Comparison of ENCODE assay signal across 9 cellular contexts in the genomic region with DNA sequence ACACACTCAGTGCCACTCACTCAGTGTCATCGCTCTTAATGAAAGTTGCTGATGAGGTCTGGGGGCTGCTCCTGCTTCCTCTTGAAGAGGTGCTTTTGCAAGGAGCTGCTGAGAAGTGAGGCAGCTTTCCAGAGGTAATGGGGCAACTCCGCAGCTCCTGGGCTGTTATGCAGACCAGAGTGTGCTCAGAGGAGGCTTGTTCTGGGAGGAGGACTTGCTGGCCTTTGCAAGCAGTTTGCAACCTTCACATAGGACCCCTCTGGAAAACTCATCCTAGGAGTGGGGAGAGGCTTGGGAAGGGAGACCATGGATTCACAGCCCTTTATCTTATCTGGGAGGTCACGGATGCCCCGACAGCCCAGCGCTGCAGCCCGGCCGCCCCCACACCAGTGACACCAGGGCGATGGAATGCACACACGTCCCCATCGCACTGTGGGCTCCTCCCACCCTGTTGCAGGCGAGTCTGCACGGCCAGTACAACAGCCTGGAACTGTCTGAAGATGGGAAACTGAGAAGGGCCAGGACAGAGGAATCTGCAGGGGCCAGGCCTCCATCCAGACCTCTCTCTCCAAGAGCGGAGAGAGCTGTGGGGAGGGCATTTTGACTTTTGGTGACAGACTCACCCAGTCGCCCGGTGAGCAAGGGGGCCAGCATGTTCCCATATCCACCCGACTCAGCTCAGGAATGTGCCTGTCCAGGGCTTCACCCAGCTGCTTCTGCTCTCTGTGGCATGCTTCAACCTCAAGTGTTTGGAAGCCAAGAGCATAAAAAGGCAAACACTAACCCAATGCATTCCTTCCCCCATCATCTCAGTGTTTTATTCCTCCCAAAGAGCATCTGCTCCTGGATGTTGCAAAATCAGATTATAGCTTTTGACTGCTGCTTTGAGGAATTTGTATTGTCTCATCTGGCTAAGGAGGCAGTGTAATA.
DNase-seq lines count a peak whose midpoint lies in the region; ATAC-seq and TF ChIP-seq lines count a peak whose summit lies in the region.
"Had no signal": no experiment of that assay in that cellular context is flagged by ENCODE, and none has a peak within 500 bp of the region (broad histone marks: within the 10 kb centered on the region; RNA-seq: fewer than 3 reads in every experiment).

No MANE protein-coding gene starts in this region.

- DNase-seq in GM04503 (ENCODE audit: low read depth) = peak; percentile 98
- DNase-seq in amniotic epithelial cell (ENCODE audit: low read depth) = peak; percentile 95
- DNase-seq in right atrium auricular region (ENCODE audit: low spot score) = peak; percentile 70
- peak; percentile 78 for DNase-seq in sigmoid colon
- no peak for DNase-seq in NCI-H82 treated with DMSO at 0.1 percent for 48 hours (lab: John Stamatoyannopoulos, UW; ENCODE audit: unreplicated experiment)
- DNase-seq in NCI-H446 (lab: John Stamatoyannopoulos, UW) = no peak
- DNase-seq: activated CD8-positive, alpha-beta T cell treated with anti-CD3 and anti-CD28 coated beads, Interleukin-2, amount 10 ng/mL, durations not matched to agents 7 days and 5 days had no signal

- intact Hi-C loops in sigmoid colon (cut with DNase I) = no loop called here

- H3K27me3 ChIP-seq in right atrium auricular region (no peaks in the 10 kb centered on the region), sigmoid colon (no peaks in the 10 kb centered on the region)

- H3K4me3 ChIP-seq in right atrium auricular region (no peak overlapping the region), sigmoid colon (peak overlapping the region in 1 of 4 donors; percentile 1)

- no peak for ATAC-seq in HG02759 (IDR thresholded peaks at IDR 0.05; ENCODE audit: unreplicated experiment)
- ATAC-seq in GM21786 (IDR thresholded peaks at IDR 0.05; ENCODE audit: unreplicated experiment) = no peak
- ATAC-seq: activated CD8-positive, alpha-beta T cell treated with anti-CD3 and anti-CD28 coated beads, Interleukin-2, amount 10 ng/mL, durations not matched to agents 7 days and 5 days had no signal

- 46 to 50% methylated on average over 16 of the region's 16 CpGs for WGBS in sigmoid colon, 2 donors

- H3K36me3 ChIP-seq in right atrium auricular region (no peaks in the 10 kb centered on the region), sigmoid colon (no peaks in the 10 kb centered on the region)

- H3K9me3 ChIP-seq in right atrium auricular region = peaks cover 0 to 20% of the 10 kb centered on the region in 2 donors
- no peaks in the 10 kb centered on the region for H3K9me3 ChIP-seq in sigmoid colon

- TF ChIP-seq CTCF in right atrium auricular region (IDR thresholded peaks at IDR 0.05) = no peak
- no peak for TF ChIP-seq CTCF in sigmoid colon (IDR thresholded peaks at IDR 0.05)

- TF ChIP-seq POLR2A in sigmoid colon (IDR thresholded peaks at IDR 0.05) = no peak

- TF ChIP-seq EP300 in sigmoid colon (IDR thresholded peaks at IDR 0.05) = no peak

- H3K4me1 ChIP-seq in right atrium auricular region (peaks cover 0 to 15% of the 10 kb centered on the region in 2 donors), sigmoid colon (peaks cover 0 to 45% (median 35%) of the 10 kb centered on the region in 4 donors)

- no peak overlapping the region for H3K27ac ChIP-seq in right atrium auricular region
- peak overlapping the region; percentile 19 to 78 (median 62) for H3K27ac ChIP-seq in sigmoid colon

Comparison
In these comparisons a context has a peak if more than half of its experiments do, and no peak if none do; other contexts are left out.
1. DNase-seq: peak in GM04503 (single experiment), amniotic epithelial cell (single experiment), right atrium auricular region (single experiment) and sigmoid colon (single experiment); none in NCI-H82 treated with DMSO at 0.1 percent for 48 hours (single experiment) and NCI-H446 (0 of 2).
2. H3K27ac ChIP-seq: peak in sigmoid colon (4 of 4); none in right atrium auricular region (0 of 2).